7 cellular contexts compared by ENCODE assay signal in the genomic region with DNA sequence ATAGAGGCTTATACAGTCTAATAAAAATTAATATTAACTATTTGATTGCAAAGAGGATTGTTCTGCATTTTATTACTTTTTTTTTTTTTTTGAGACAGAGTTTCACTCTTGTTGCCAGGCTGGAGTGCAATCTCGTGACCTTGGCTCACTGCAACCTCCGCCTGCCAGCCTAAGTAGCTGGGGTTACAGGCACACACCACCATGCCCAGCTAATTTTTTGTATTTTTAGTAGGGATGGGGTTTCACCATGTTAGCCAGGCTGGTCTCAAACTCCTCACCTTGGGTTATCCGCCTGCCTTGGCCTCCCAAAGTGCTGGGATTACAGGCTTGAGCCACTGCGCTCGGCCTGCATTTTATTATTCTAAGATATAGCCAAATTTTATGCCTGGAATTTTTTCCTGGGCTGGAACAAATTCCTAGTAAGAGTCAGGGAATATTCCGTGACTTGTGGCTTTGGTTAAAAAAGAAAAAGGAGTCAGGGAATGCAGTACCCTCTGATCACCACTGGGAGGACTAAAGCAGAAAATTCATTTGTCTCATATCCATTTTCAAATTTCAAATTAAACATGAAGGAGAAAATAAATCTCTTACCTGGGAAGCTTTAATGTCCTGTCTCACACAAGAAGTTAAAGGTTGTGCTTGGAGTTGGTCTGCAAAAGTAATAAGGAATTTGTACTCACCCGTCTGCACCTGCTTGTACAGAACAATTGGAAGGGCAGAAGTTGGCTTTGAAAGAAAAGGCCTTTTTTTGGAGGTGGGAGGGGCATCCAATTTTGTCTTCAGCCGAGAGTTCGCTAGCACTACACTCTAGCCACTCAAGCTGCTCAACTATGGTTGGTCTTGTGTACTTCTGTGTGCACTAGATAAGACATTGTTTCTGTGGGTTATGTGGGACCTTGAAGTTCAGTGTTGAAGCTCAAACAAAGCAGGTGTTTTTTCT. TPM values are rescaled to one million over a fixed set of nuclear protein-coding genes. Genes with fewer than 3 reads are reported as not detected.
DNase-seq lines count a peak whose midpoint lies in the region; ATAC-seq, FAIRE-seq and TF ChIP-seq lines count a peak whose summit lies in the region.

No MANE protein-coding gene starts in this region.

- no peak for ATAC-seq in HG02973 (IDR thresholded peaks at IDR 0.05; ENCODE audit: unreplicated experiment)
- ATAC-seq in GM19467 (IDR thresholded peaks at IDR 0.05; ENCODE audit: unreplicated experiment), result no peak

- H2AFZ ChIP-seq in keratinocyte (ENCODE audit: control insufficient read depth, low read length), result no peak overlapping the region

- no peaks in the 10 kb centered on the region for H3K36me3 ChIP-seq in ascending aorta
- peaks cover 0 to 10% of the 10 kb centered on the region in 2 experiments for H3K36me3 ChIP-seq in keratinocyte (ENCODE audit: control insufficient read depth in 2 of 2, extremely low read depth in 1 of 2, insufficient read depth in 2 of 2, low read length in 2 of 2)
- H3K36me3 ChIP-seq in tibial nerve, result no peaks in the 10 kb centered on the region

- no peak for FAIRE-seq in keratinocyte (lab: Jason Lieb, UNC)

- H3K9me1 ChIP-seq in keratinocyte (ENCODE audit: control insufficient read depth, extremely low read depth, insufficient read depth, low read length), result peaks cover 5% of the 10 kb centered on the region

- H3K27me3 ChIP-seq in ascending aorta (no peaks in the 10 kb centered on the region), keratinocyte (ENCODE audit: control insufficient read depth, extremely low read depth, insufficient read depth, low read length) (no peaks in the 10 kb centered on the region), tibial nerve (no peaks in the 10 kb centered on the region)

- peak overlapping the region; percentile 25 for H3K9ac ChIP-seq in keratinocyte (ENCODE audit: control insufficient read depth, extremely low read depth, insufficient read depth, low read length)

- H3K27ac ChIP-seq in ascending aorta, result peak overlapping the region in 1 of 2 donors; percentile 39
- H3K27ac ChIP-seq in keratinocyte (ENCODE audit: control insufficient read depth, insufficient read depth, low read length), result no peak overlapping the region
- no peak overlapping the region for H3K27ac ChIP-seq in tibial nerve

- DNase-seq in EH (ENCODE audit: low read depth) (peak; percentile 74), ascending aorta (ENCODE audit: low spot score in 2 of 2) (no peak), keratinocyte (ENCODE audit: low read depth, low spot score) (no peak), tibial nerve (ENCODE audit: low spot score in 2 of 2) (no peak)

- 0 out of 2 replicates have a peak, but pooled peaks have one; percentile 8 for TF ChIP-seq RAD21 in Ishikawa (IDR thresholded peaks at IDR 0.05; ENCODE audit: low read depth)

- TF ChIP-seq POLR2A in tibial nerve (IDR thresholded peaks at IDR 0.05), result no peak

- 31 to 37% methylated on average over 9 of the region's 9 CpGs for WGBS in tibial nerve, 2 donors

- dilution Hi-C loops in keratinocyte (cut with MboI; ENCODE audit: extremely low pct_ligation_motif_present, low sequenced_read_pairs), result no loop called here

- TF ChIP-seq CTCF in ascending aorta (IDR thresholded peaks at IDR 0.05), result peak; percentile 56 to 86 (median 79)
- TF ChIP-seq CTCF in keratinocyte (optimal IDR thresholded peaks at IDR 0.05 in 1 of 3, IDR thresholded peaks at IDR 0.05 in 1 of 3, conservative IDR thresholded peaks at IDR 0.05 in 1 of 3; ENCODE audit: extremely low read depth in 1 of 3, insufficient read depth in 2 of 3, low read length in 3 of 3), result peak; percentile 15 to 74 (median 69)
- TF ChIP-seq CTCF in tibial nerve (IDR thresholded peaks at IDR 0.05), result peak; percentile 68 to 88 (median 75)

- H3K4me2 ChIP-seq in keratinocyte (ENCODE audit: control insufficient read depth, extremely low read depth, insufficient read depth, low read depth, low read length), result no peak overlapping the region

- H3K4me1 ChIP-seq in ascending aorta (peaks cover 0 to 46% of the 10 kb centered on the region in 2 donors), keratinocyte (ENCODE audit: control insufficient read depth, extremely low read depth, insufficient read depth, low read length) (peaks cover 45% of the 10 kb centered on the region), tibial nerve (peaks cover 0 to 87% (median 45%) of the 10 kb centered on the region in 4 donors)

- intact Hi-C loops in ascending aorta (cut with DNase I), result no loop called here

- H4K20me1 ChIP-seq in keratinocyte (ENCODE audit: control insufficient read depth, extremely low read depth, insufficient read depth, low read length), result peaks cover 68% of the 10 kb centered on the region

- no peak for TF ChIP-seq EP300 in Ishikawa (IDR thresholded peaks at IDR 0.05; ENCODE audit: borderline replicate concordance)
- no peak for TF ChIP-seq EP300 in tibial nerve (IDR thresholded peaks at IDR 0.05)

- H3K79me2 ChIP-seq in keratinocyte (ENCODE audit: control insufficient read depth, insufficient read depth, low read length), result peaks cover 95% of the 10 kb centered on the region

- no peak overlapping the region for H3K4me3 ChIP-seq in ascending aorta
- no peak overlapping the region for H3K4me3 ChIP-seq in keratinocyte (ENCODE audit: control insufficient read depth in 2 of 3, extremely low read depth in 1 of 3, insufficient read depth in 2 of 3, low read depth in 1 of 3, low read length in 3 of 3)
- no peak overlapping the region for H3K4me3 ChIP-seq in tibial nerve

- no peaks in the 10 kb centered on the region for H3K9me3 ChIP-seq in ascending aorta
- no peaks in the 10 kb centered on the region for H3K9me3 ChIP-seq in keratinocyte (ENCODE audit: control insufficient read depth, low read depth, low read length)
- no peaks in the 10 kb centered on the region for H3K9me3 ChIP-seq in tibial nerve

TF ChIP-seq in Ishikawa, 13 proteins besides CTCF, POLR2A, EP300 and RAD21:
- 0 out of 2 replicates have a peak, but pooled peaks have one; percentile 20 for TF ChIP-seq TEAD4 (IDR thresholded peaks at IDR 0.05)
- no peak for TF ChIP-seq MAX (IDR thresholded peaks at IDR 0.05)

RNA-seq across cellular contexts. Expression of gene MARK3, which starts 8.7 kb away (rescaled TPM):
- total RNA-seq in ascending aorta, result 78.1 TPM
- polyA plus RNA-seq in keratinocyte, result 104 to 133 TPM (median 109 TPM) in 3 replicates
- polyA plus RNA-seq in keratinocyte (2011; ENCODE audit: low read depth), result 140 TPM
- 76.3 and 108 TPM in 2 replicates for polyA plus RNA-seq in keratinocyte (2011; cell fraction: cytosol; rRNA removed)
- polyA plus RNA-seq in keratinocyte (2011; cell fraction: nucleus; rRNA removed), result 222 and 234 TPM in 2 replicates
- polyA plus RNA-seq in keratinocyte (2012; ENCODE audit: low replicate concordance), result 75.5 and 77.8 TPM in 2 replicates
- 33.2 to 176 TPM (median 102 TPM) in 3 replicates for polyA minus RNA-seq in keratinocyte
- polyA minus RNA-seq in keratinocyte (2011; cell fraction: cytosol; rRNA and poly(A)+ RNA removed), result 114 TPM
- 100 and 181 TPM in 2 replicates for polyA minus RNA-seq in keratinocyte (2011; cell fraction: nucleus; rRNA and poly(A)+ RNA removed)
- total RNA-seq in tibial nerve, result 100 to 1,000 TPM; 109 to 143 (median 125) TPM

RNA-seq across cellular contexts. Expression of gene EIF5, which starts 59.9 kb away (rescaled TPM):
- total RNA-seq in ascending aorta (85.5 TPM), tibial nerve (100 to 1,000 TPM; 128 to 226 (median 160) TPM)
- polyA plus RNA-seq in keratinocyte, result 139 to 283 TPM (median 221 TPM) in 3 replicates
- 273 TPM for polyA plus RNA-seq in keratinocyte (2011; ENCODE audit: low read depth)
- polyA plus RNA-seq in keratinocyte (2011; cell fraction: cytosol; rRNA removed), result 115 and 191 TPM in 2 replicates
- 159 and 203 TPM in 2 replicates for polyA plus RNA-seq in keratinocyte (2011; cell fraction: nucleus; rRNA removed)
- 132 and 196 TPM in 2 replicates for polyA plus RNA-seq in keratinocyte (2012; ENCODE audit: low replicate concordance)
- 54.1 to 141 TPM (median 61.6 TPM) in 3 replicates for polyA minus RNA-seq in keratinocyte
- 65.4 TPM for polyA minus RNA-seq in keratinocyte (2011; cell fraction: cytosol; rRNA and poly(A)+ RNA removed)
- 58.7 and 107 TPM in 2 replicates for polyA minus RNA-seq in keratinocyte (2011; cell fraction: nucleus; rRNA and poly(A)+ RNA removed)
